ENCODE assay signal across 10 cellular contexts in genomic region chr10:35129185-35129674, GRCh38. TPM values are rescaled to one million over a fixed set of nuclear protein-coding genes. Genes with fewer than 3 reads are reported as not detected.
DNase-seq lines count a peak whose midpoint lies in the region; ATAC-seq and TF ChIP-seq lines count a peak whose summit lies in the region.
"Had no signal": no experiment of that assay in that cellular context is flagged by ENCODE, and none has a peak within 500 bp of the region (broad histone marks: within the 10 kb centered on the region; RNA-seq: fewer than 3 reads in every experiment).

No MANE protein-coding gene starts in this region.

- ATAC-seq in heart right ventricle (no peak), HG03108 (IDR thresholded peaks at IDR 0.05; ENCODE audit: unreplicated experiment) (no peak), GM18498 (IDR thresholded peaks at IDR 0.05; ENCODE audit: unreplicated experiment) (no peak), GM21528 (IDR thresholded peaks at IDR 0.05; ENCODE audit: low FRiP score, unreplicated experiment) (no peak)
- ATAC-seq in stimulated activated naive B cell treated with anti-CD40 and anti-IgM and Interleukin-4, amounts not matched to agents 10 μg/mL and 1 μg/mL and 100 μg/mL, for 72 hours (replicated peaks), result no peak

- H3K36me3 ChIP-seq in cardiac muscle cell (no peaks in the 10 kb centered on the region), heart right ventricle (no peaks in the 10 kb centered on the region), OCI-LY7 (ENCODE audit: insufficient read depth, low read length) (no peaks in the 10 kb centered on the region; the same call in 1 of the 2 replicates)
- H3K36me3 ChIP-seq: BE2C had no signal

- H3K9me3 ChIP-seq in cardiac muscle cell (ENCODE audit: low read depth) (no peaks in the 10 kb centered on the region), heart right ventricle (no peaks in the 10 kb centered on the region), OCI-LY7 (ENCODE audit: low read length) (no peaks in the 10 kb centered on the region)
- H3K9me3 ChIP-seq: BE2C had no signal

- peaks cover 33% of the 10 kb centered on the region for H3K4me1 ChIP-seq in cardiac muscle cell (ENCODE audit: low read depth)
- peaks cover 3 to 44% (median 21%) of the 10 kb centered on the region in 9 donors for H3K4me1 ChIP-seq in heart right ventricle
- peaks cover 60% of the 10 kb centered on the region for H3K4me1 ChIP-seq in OCI-LY7 (ENCODE audit: insufficient read depth, low read length, poor library complexity, severe bottlenecking)
- H3K4me1 ChIP-seq: BE2C had no signal

- CTCF ChIA-PET in OCI-LY7 (lab: Charles Lee; ENCODE audit: unreplicated experiment), result interaction anchor here (1.1 kb wide), 1 partner anchor 20 kb away, joined by 3 read pairs; no protein-coding TSS in a partner anchor

- peaks cover 0 to 14% (median 0%) of the 10 kb centered on the region in 5 experiments for H3K9me3 Mint-ChIP-seq in brain
- H3K9me3 Mint-ChIP-seq in stimulated activated naive B cell treated with anti-CD40 and anti-IgM and Interleukin-4, amounts not matched to agents 10 μg/mL and 1 μg/mL and 100 μg/mL, for 72 hours, result no peaks in the 10 kb centered on the region

- peak overlapping the region; percentile 70 for H3K4me2 ChIP-seq in OCI-LY7 (ENCODE audit: low read length)

- no peak for TF ChIP-seq CTCF in cardiac muscle cell (IDR thresholded peaks at IDR 0.05; ENCODE audit: low read depth, low read length)
- no peak for TF ChIP-seq CTCF in heart right ventricle (IDR thresholded peaks at IDR 0.05)
- TF ChIP-seq CTCF in OCI-LY7 (conservative IDR thresholded peaks at IDR 0.05; ENCODE audit: low read length), result no peak
- no peak for TF ChIP-seq CTCF in brain (conservative IDR thresholded peaks at IDR 0.05)

- H3K4me1 Mint-ChIP-seq in brain, result peaks cover 57% of the 10 kb centered on the region
- H3K4me1 Mint-ChIP-seq in stimulated activated naive B cell treated with anti-CD40 and anti-IgM and Interleukin-4, amounts not matched to agents 10 μg/mL and 1 μg/mL and 100 μg/mL, for 72 hours, result peaks cover 21 to 62% of the 10 kb centered on the region in 2 donors

- H2AFZ ChIP-seq in OCI-LY7 (ENCODE audit: low read length), result no peak overlapping the region

- no peaks in the 10 kb centered on the region for H3K9me2 ChIP-seq in OCI-LY7 (ENCODE audit: insufficient read depth, low read length)

- POLR2A ChIA-PET in OCI-LY7 (lab: Charles Lee), result interaction anchor here (0.6 to 6.6 kb wide), 2 partner anchors 66 to 984 kb away, joined by 3 to 95 read pairs; no protein-coding TSS in a partner anchor

- 92 to 100% methylated on average over 1 of the region's 1 CpG for WGBS in heart right ventricle, 2 donors

- peaks cover 4% of the 10 kb centered on the region for H3K27me3 Mint-ChIP-seq in brain
- H3K27me3 Mint-ChIP-seq in stimulated activated naive B cell treated with anti-CD40 and anti-IgM and Interleukin-4, amounts not matched to agents 10 μg/mL and 1 μg/mL and 100 μg/mL, for 72 hours, result no peaks in the 10 kb centered on the region

- peaks cover 62% of the 10 kb centered on the region; the same call in 1 of the 2 replicates for H3K79me2 ChIP-seq in OCI-LY7 (ENCODE audit: insufficient read depth, low read depth, low read length)

- intact Hi-C loops in heart right ventricle (cut with DNase I) (loop anchor here in 5 of 10 donors (5.0 to 10.0 kb wide), 3 partner anchors 63 to 436 kb away; partner anchors contain the start of gene CCNY (in 3 of the 5)), OCI-LY7 (cut with micrococcal nuclease; ENCODE audit: unreplicated experiment) (loop anchor here (5.0 kb wide), 1 partner anchor 208 kb away; the partner anchor contains the start of gene CCNY)

- no TSS peak for BruUV-seq in OCI-LY7 (replicated peaks; lab: Mats Ljungman, UMichigan)

- H4K20me1 ChIP-seq in OCI-LY7 (ENCODE audit: insufficient read depth, low read length), result no peaks in the 10 kb centered on the region

- H3K27me3 ChIP-seq in cardiac muscle cell (no peaks in the 10 kb centered on the region), heart right ventricle (no peaks in the 10 kb centered on the region)
- H3K27me3 ChIP-seq: BE2C had no signal

- H3K27ac ChIP-seq in cardiac muscle cell (peak overlapping the region; percentile 100), heart right ventricle (peak overlapping the region in 3 of 10 donors; percentile 2 to 18 (median 14)), OCI-LY7 (ENCODE audit: low read depth, low read length, poor library complexity, severe bottlenecking) (no peak overlapping the region)

- H3K4me3 ChIP-seq in cardiac muscle cell (peak overlapping the region; percentile 93), heart right ventricle (no peak overlapping the region), OCI-LY7 (ENCODE audit: low read depth, low read length, poor library complexity, severe bottlenecking) (peak overlapping the region; percentile 93)

- H3K36me3 Mint-ChIP-seq in brain, result peaks cover 4% of the 10 kb centered on the region
- peaks cover 27 to 31% of the 10 kb centered on the region in 2 donors for H3K36me3 Mint-ChIP-seq in stimulated activated naive B cell treated with anti-CD40 and anti-IgM and Interleukin-4, amounts not matched to agents 10 μg/mL and 1 μg/mL and 100 μg/mL, for 72 hours

- H3K4me3 Mint-ChIP-seq in brain, result peak overlapping the region; percentile 82 to 96 (median 93)
- peak overlapping the region; percentile 90 to 92 for H3K4me3 Mint-ChIP-seq in stimulated activated naive B cell treated with anti-CD40 and anti-IgM and Interleukin-4, amounts not matched to agents 10 μg/mL and 1 μg/mL and 100 μg/mL, for 72 hours

- DNase-seq in cardiac muscle cell (ENCODE audit: low read depth in 1 of 2, low spot score in 1 of 2), result no peak
- DNase-seq in heart right ventricle, result no peak
- DNase-seq in OCI-LY7 (ENCODE audit: low spot score), result no peak
- no peak for DNase-seq in stimulated activated naive B cell treated with anti-CD40 and anti-IgM and Interleukin-4, amounts not matched to agents 10 μg/mL and 1 μg/mL and 100 μg/mL, for 72 hours
- DNase-seq: BE2C, MV-4-11 had no signal

- peak overlapping the region in 3 of 5 experiments; percentile 33 to 92 (median 42) for H3K27ac Mint-ChIP-seq in brain
- peak overlapping the region; percentile 99 for H3K27ac Mint-ChIP-seq in stimulated activated naive B cell treated with anti-CD40 and anti-IgM and Interleukin-4, amounts not matched to agents 10 μg/mL and 1 μg/mL and 100 μg/mL, for 72 hours

RNA-seq across cellular contexts. Expression of gene CREM, which starts 2.6 kb away (rescaled TPM):
- total RNA-seq in cardiac muscle cell, result 415 and 468 TPM in 2 replicates
- polyA plus RNA-seq in cardiac muscle cell, result 486 and 570 TPM in 2 replicates
- 10 to 100 TPM; 44.1 to 91.7 (median 57.6) TPM for total RNA-seq in heart right ventricle
- polyA plus RNA-seq in heart right ventricle, result 10 to 100 TPM; 37.8 to 81.5 TPM
- total RNA-seq in OCI-LY7 (2014; rRNA removed; shearing (Covaris generic)), result 31.9 and 38.1 TPM in 2 replicates
- total RNA-seq in OCI-LY7 (2022), result 32.2 and 33.1 TPM in 2 replicates
- 24.0 TPM for polyA plus RNA-seq in brain (ENCODE audit: insufficient read depth, low read depth, low replicate concordance)

RNA-seq across cellular contexts. Expression of gene CUL2, which starts 39.1 kb away (rescaled TPM):
- 19.2 and 21.6 TPM in 2 replicates for total RNA-seq in cardiac muscle cell
- polyA plus RNA-seq in cardiac muscle cell, result 43.0 and 48.7 TPM in 2 replicates
- 10 to 100 TPM; 28.3 to 39.8 (median 38.0) TPM for total RNA-seq in heart right ventricle
- polyA plus RNA-seq in heart right ventricle, result 10 to 100 TPM in 1 of 2 donors, 1 to 10 TPM in 1; 5.7 to 15.3 TPM
- 20.7 and 25.5 TPM in 2 replicates for total RNA-seq in OCI-LY7 (2014; rRNA removed; shearing (Covaris generic))
- 38.5 and 40.4 TPM in 2 replicates for total RNA-seq in OCI-LY7 (2022)
- 16.1 TPM for polyA plus RNA-seq in brain (ENCODE audit: insufficient read depth, low read depth, low replicate concordance)

Comparison
In these comparisons a context has a peak if more than half of its experiments do, and no peak if none do; other contexts are left out.
1. H3K4me3 ChIP-seq: peak in cardiac muscle cell (single experiment) and OCI-LY7 (single experiment); none in heart right ventricle (0 of 10).